Comparison of ENCODE assay signal across 14 cellular contexts in the genomic region with DNA sequence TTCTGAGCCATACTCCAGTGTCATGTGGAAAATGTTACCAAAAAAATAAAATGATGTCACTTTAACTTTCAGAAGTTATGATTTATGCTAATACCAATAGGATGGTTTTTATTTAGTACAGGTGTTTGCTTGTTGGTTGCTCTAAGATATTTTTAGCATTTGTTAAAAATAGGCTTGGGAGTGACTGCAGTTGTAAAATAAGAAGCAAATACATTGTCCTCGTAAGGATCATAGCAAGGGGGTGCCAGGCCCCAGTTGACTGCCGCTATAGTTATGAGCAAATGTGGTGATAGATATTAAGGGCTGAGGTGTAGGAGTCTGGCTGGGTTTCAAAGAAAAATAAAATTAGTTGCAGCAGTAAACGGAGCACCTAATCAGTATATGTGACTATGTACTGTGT.
DNase-seq lines count a peak whose midpoint lies in the region; ATAC-seq and TF ChIP-seq lines count a peak whose summit lies in the region.
"Had no signal": no experiment of that assay in that cellular context is flagged by ENCODE, and none has a peak within 500 bp of the region (broad histone marks: within the 10 kb centered on the region; RNA-seq: fewer than 3 reads in every experiment).

No MANE protein-coding gene starts in this region.

- H4K20me1 ChIP-seq in MM.1S (ENCODE audit: insufficient read depth, low read length): no peaks in the 10 kb centered on the region

- no peaks in the 10 kb centered on the region for H3K9me2 ChIP-seq in MM.1S (replicated peaks; ENCODE audit: insufficient read depth, low read length)

- no peak for TF ChIP-seq CTCF in MM.1S (IDR thresholded peaks at IDR 0.05; ENCODE audit: low read length)
- TF ChIP-seq CTCF in cardiac muscle cell (IDR thresholded peaks at IDR 0.05; ENCODE audit: low read depth, low read length): no peak
- TF ChIP-seq CTCF in right atrium auricular region (IDR thresholded peaks at IDR 0.05): no peak
- TF ChIP-seq CTCF in gastrocnemius medialis (IDR thresholded peaks at IDR 0.05 in 4 of 5, conservative IDR thresholded peaks at IDR 0.05 in 1 of 5): no peak

- 0 out of 2 replicates have a peak overlapping the region, but pooled peaks have one; percentile 3 for H2AFZ ChIP-seq in MM.1S (ENCODE audit: low read length)

- TF ChIP-seq POLR2A in gastrocnemius medialis (IDR thresholded peaks at IDR 0.05): peak in 1 of 2 donors; percentile 8

- no peaks in the 10 kb centered on the region for H3K9me3 ChIP-seq in MM.1S (replicated peaks; ENCODE audit: insufficient read depth, low read length)
- H3K9me3 ChIP-seq in cardiac muscle cell (ENCODE audit: low read depth): no peaks in the 10 kb centered on the region
- no peaks in the 10 kb centered on the region for H3K9me3 ChIP-seq in right atrium auricular region
- H3K9me3 ChIP-seq in gastrocnemius medialis: no peaks in the 10 kb centered on the region

- H3K4me1 ChIP-seq in MM.1S (ENCODE audit: low read length) (peaks cover 15% of the 10 kb centered on the region), cardiac muscle cell (ENCODE audit: low read depth) (peaks cover 20% of the 10 kb centered on the region), right atrium auricular region (peaks cover 0 to 10% of the 10 kb centered on the region in 2 donors), gastrocnemius medialis (peaks cover 30 to 41% of the 10 kb centered on the region in 2 donors)

- no peak overlapping the region for H3K9ac ChIP-seq in MM.1S (ENCODE audit: low read length)

- intact Hi-C loops in gastrocnemius medialis (cut with DNase I; ENCODE audit: low total_unique reads): loop anchor here (5.0 kb wide), 1 partner anchor 49 kb away; no protein-coding TSS in a partner anchor

- peak overlapping the region; percentile 22; the same call in 1 of the 2 replicates for H3K27ac ChIP-seq in MM.1S (ENCODE audit: low read length)
- H3K27ac ChIP-seq in cardiac muscle cell: peak overlapping the region; percentile 41
- peak overlapping the region; percentile 12 to 63 for H3K27ac ChIP-seq in right atrium auricular region
- H3K27ac ChIP-seq in gastrocnemius medialis: peak overlapping the region in 3 of 4 donors; percentile 39 to 68 (median 61)

- peak; percentile 47 for DNase-seq in MM.1S
- DNase-seq in cardiac muscle cell (ENCODE audit: low read depth in 1 of 2, low spot score in 1 of 2): no peak
- DNase-seq in right atrium auricular region (ENCODE audit: low spot score): no peak
- DNase-seq in gastrocnemius medialis: no peak
- no peak for DNase-seq in DMS53 treated with DMSO at 0.1 percent for 48 hours (lab: John Stamatoyannopoulos, UW; ENCODE audit: unreplicated experiment)
- DNase-seq in medulla oblongata (ENCODE audit: extremely low spot score): no peak
- DNase-seq: C1 segment of cervical spinal cord; CD4-positive, alpha-beta T cell; DMS79 treated with DMSO at 0.1 percent for 48 hours; EL; HCEC 1CT; HFFc6 had no signal

- H3K4me3 ChIP-seq in MM.1S (ENCODE audit: low read length) (no peak overlapping the region), cardiac muscle cell (no peak overlapping the region), right atrium auricular region (no peak overlapping the region), gastrocnemius medialis (no peak overlapping the region)

- H3K4me2 ChIP-seq in MM.1S (ENCODE audit: low read depth, low read length): peak overlapping the region; percentile 49; the same call in 1 of the 2 replicates

- H3K36me3 ChIP-seq in MM.1S (replicated peaks; ENCODE audit: insufficient read depth, low read length) (no peaks in the 10 kb centered on the region), cardiac muscle cell (no peaks in the 10 kb centered on the region), right atrium auricular region (no peaks in the 10 kb centered on the region), gastrocnemius medialis (no peaks in the 10 kb centered on the region)

- no peaks in the 10 kb centered on the region for H3F3A ChIP-seq in MM.1S (ENCODE audit: insufficient read depth, low read length)

- ATAC-seq in gastrocnemius medialis: peak in 1 of 2 donors; percentile 84
- no peak for ATAC-seq in HG02623 (IDR thresholded peaks at IDR 0.05; ENCODE audit: unreplicated experiment)
- ATAC-seq: HepG2 had no signal

- H3K27me3 ChIP-seq in MM.1S (replicated peaks; ENCODE audit: insufficient read depth, low read length) (no peaks in the 10 kb centered on the region), cardiac muscle cell (no peaks in the 10 kb centered on the region), right atrium auricular region (no peaks in the 10 kb centered on the region), gastrocnemius medialis (no peaks in the 10 kb centered on the region)

- in situ Hi-C loops in gastrocnemius medialis (cut with MboI; ENCODE audit: low sequenced_read_pairs in 4 of 4): no loop called here

- H3K79me2 ChIP-seq in MM.1S (ENCODE audit: low read length): no peaks in the 10 kb centered on the region
